In the genomic region with DNA sequence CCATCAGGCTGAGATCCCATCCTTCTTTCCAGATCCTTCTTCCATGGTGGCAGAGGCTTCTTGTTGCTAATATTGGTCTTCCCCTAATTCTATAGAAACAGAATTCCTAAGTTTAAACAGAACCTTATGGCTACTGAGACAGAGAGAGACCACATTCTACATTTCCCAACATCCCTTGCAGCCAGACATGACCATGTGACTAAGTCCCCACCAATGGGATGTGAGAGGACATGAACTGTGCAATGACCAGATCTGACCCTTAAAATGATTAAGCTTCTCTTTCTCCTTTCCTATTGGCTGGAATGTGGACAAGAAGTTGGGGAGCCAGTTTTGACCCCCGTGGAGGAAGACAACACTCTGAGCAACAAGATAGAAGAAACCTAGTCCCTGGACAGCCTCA, we compare ENCODE assay signal across 1 cellular context.
A peak's percentile ranks its signal among the peaks of the same experiment; 100 is the strongest.
TF ChIP-seq lines count a peak whose summit lies in the region.

No MANE protein-coding gene starts in this region.

TF ChIP-seq in K562, 482 proteins besides CTCF, POLR2A, EP300 and RAD21 (continued from another document):
- TF ChIP-seq, protein P1, sequence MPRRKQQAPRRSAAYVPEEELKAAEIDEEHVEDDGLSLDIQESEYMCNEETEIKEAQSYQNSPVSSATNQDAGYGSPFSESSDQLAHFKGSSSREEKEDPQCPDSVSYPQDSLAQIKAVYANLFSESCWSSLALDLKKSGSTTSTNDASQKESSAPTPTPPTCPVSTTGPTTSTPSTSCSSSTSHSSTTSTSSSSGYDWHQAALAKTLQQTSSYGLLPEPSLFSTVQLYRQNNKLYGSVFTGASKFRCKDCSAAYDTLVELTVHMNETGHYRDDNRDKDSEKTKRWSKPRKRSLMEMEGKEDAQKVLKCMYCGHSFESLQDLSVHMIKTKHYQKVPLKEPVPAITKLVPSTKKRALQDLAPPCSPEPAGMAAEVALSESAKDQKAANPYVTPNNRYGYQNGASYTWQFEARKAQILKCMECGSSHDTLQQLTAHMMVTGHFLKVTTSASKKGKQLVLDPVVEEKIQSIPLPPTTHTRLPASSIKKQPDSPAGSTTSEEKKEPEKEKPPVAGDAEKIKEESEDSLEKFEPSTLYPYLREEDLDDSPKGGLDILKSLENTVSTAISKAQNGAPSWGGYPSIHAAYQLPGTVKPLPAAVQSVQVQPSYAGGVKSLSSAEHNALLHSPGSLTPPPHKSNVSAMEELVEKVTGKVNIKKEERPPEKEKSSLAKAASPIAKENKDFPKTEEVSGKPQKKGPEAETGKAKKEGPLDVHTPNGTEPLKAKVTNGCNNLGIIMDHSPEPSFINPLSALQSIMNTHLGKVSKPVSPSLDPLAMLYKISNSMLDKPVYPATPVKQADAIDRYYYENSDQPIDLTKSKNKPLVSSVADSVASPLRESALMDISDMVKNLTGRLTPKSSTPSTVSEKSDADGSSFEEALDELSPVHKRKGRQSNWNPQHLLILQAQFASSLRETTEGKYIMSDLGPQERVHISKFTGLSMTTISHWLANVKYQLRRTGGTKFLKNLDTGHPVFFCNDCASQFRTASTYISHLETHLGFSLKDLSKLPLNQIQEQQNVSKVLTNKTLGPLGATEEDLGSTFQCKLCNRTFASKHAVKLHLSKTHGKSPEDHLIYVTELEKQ (CRISPR knock-in tag; IDR thresholded peaks at IDR 0.05) = no peak
- TF ChIP-seq, protein P2, sequence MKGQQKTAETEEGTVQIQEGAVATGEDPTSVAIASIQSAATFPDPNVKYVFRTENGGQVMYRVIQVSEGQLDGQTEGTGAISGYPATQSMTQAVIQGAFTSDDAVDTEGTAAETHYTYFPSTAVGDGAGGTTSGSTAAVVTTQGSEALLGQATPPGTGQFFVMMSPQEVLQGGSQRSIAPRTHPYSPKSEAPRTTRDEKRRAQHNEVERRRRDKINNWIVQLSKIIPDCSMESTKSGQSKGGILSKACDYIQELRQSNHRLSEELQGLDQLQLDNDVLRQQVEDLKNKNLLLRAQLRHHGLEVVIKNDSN (CRISPR knock-in tag; IDR thresholded peaks at IDR 0.05) = peak; percentile 55; the same call in 1 of the 2 replicates
